ENCODE assay signal across 16 cellular contexts in genomic region chr5:178348356-178349146, GRCh38.
DNase-seq lines count a peak whose midpoint lies in the region; TF ChIP-seq lines count a peak whose summit lies in the region.
"Had no signal": no experiment of that assay in that cellular context is flagged by ENCODE, and none has a peak within 500 bp of the region (broad histone marks: within the 10 kb centered on the region; RNA-seq: fewer than 3 reads in every experiment).

No MANE protein-coding gene starts in this region.

- no peaks in the 10 kb centered on the region for H3K79me2 ChIP-seq in hepatocyte

- intact Hi-C loops in MCF 10A (cut with micrococcal nuclease), result no loop called here
- intact Hi-C loops in breast epithelium (cut with DNase I; ENCODE audit: low total_unique reads), result no loop called here

- H4K91ac ChIP-seq in neuronal stem cell (ENCODE audit: low read depth, low read length, poor library complexity), result no peak overlapping the region

- POLR2A ChIA-PET in MCF 10A (lab: Yijun Ruan, JAX), result interaction anchor here (0.9 kb wide), 1 partner anchor 8 kb away, joined by 3 read pairs; no protein-coding TSS in a partner anchor

- H3K27ac Mint-ChIP-seq in MCF 10A (ENCODE audit: low read depth, unreplicated experiment), result peak overlapping the region; percentile 49

- H3K27ac ChIP-seq in breast epithelium (no peak overlapping the region), hepatocyte (peak overlapping the region; percentile 45), neuronal stem cell (replicated peaks; ENCODE audit: low read length) (no peak overlapping the region)
- H3K27ac ChIP-seq: C4-2B, HL-60, PC-9 had no signal

- no peaks in the 10 kb centered on the region for H3K27me3 Mint-ChIP-seq in MCF 10A (ENCODE audit: insufficient read depth, unreplicated experiment)

- no peak overlapping the region for H3K4ac ChIP-seq in neuronal stem cell (ENCODE audit: low read length)

- H3K9me3 Mint-ChIP-seq in MCF 10A (ENCODE audit: unreplicated experiment), result no peaks in the 10 kb centered on the region

- H3K14ac ChIP-seq in neuronal stem cell (ENCODE audit: low read length), result peak overlapping the region; percentile 86

- H2BK5ac ChIP-seq in neuronal stem cell (ENCODE audit: low read length), result no peak overlapping the region

- H4K20me1 ChIP-seq in hepatocyte (ENCODE audit: insufficient read depth, poor library complexity, severe bottlenecking), result no peaks in the 10 kb centered on the region

- DNase-seq in MCF 10A (ENCODE audit: unreplicated experiment) (no peak), breast epithelium (ENCODE audit: low spot score in 2 of 2) (no peak), hepatocyte (ENCODE audit: low spot score) (no peak), neuronal stem cell (ENCODE audit: low spot score) (no peak), NCI-H2029 treated with DMSO at 0.1 percent for 48 hours (lab: John Stamatoyannopoulos, UW) (no peak), 8988T (no peak), kidney glomerular epithelial cell (lab: John Stamatoyannopoulos, UW) (no peak), RPMI8226 (no peak)
- DNase-seq: COR-L47, KBM-7, NCI-H1092, NCI-H748 treated with DMSO at 0.1 percent for 48 hours, PC-9, Right ventricle myocardium superior had no signal

- H2AK5ac ChIP-seq in neuronal stem cell (ENCODE audit: low read depth, low read length), result peak overlapping the region; percentile 80

- H3K79me1 ChIP-seq in neuronal stem cell (ENCODE audit: low read depth, low read length), result no peaks in the 10 kb centered on the region

- H3K9me3 ChIP-seq in breast epithelium (no peaks in the 10 kb centered on the region), hepatocyte (ENCODE audit: low read depth) (no peaks in the 10 kb centered on the region), neuronal stem cell (replicated peaks in 1 of 2; ENCODE audit: control insufficient read depth in 2 of 2, insufficient read depth in 1 of 2, low read depth in 1 of 2, low read length in 2 of 2) (peaks cover 0 to 4% of the 10 kb centered on the region in 2 donors)

- H3K23ac ChIP-seq in neuronal stem cell (ENCODE audit: low read depth, low read length, poor library complexity), result peak overlapping the region; percentile 10

- no peaks in the 10 kb centered on the region for H3K9me2 ChIP-seq in hepatocyte (replicated peaks; ENCODE audit: insufficient read depth)

- no peak overlapping the region for H3K4me3 ChIP-seq in breast epithelium
- H3K4me3 ChIP-seq in hepatocyte, result no peak overlapping the region
- H3K4me3 ChIP-seq in neuronal stem cell (ENCODE audit: low read length in 2 of 2), result no peak overlapping the region
- H3K4me3 ChIP-seq: PC-9 had no signal

- peak overlapping the region; percentile 84 for H3K18ac ChIP-seq in neuronal stem cell (ENCODE audit: low read length)

- peak overlapping the region; percentile 51 for H3K4me2 ChIP-seq in hepatocyte
- no peak overlapping the region for H3K4me2 ChIP-seq in neuronal stem cell (ENCODE audit: insufficient read depth, low read length, poor library complexity, severe bottlenecking)
- H3K4me2 ChIP-seq: PC-9 had no signal

- TF ChIP-seq CTCF in MCF 10A (IDR thresholded peaks at IDR 0.05; ENCODE audit: unreplicated experiment) (no peak), breast epithelium (IDR thresholded peaks at IDR 0.05) (no peak), hepatocyte (IDR thresholded peaks at IDR 0.05; ENCODE audit: poor library complexity) (no peak)

- H2BK12ac ChIP-seq in neuronal stem cell (ENCODE audit: low read length), result no peak overlapping the region

- H3K4me1 ChIP-seq in breast epithelium, result no peaks in the 10 kb centered on the region
- no peaks in the 10 kb centered on the region for H3K4me1 ChIP-seq in hepatocyte (ENCODE audit: insufficient read depth)
- H3K4me1 ChIP-seq in neuronal stem cell (ENCODE audit: control insufficient read depth in 2 of 2, insufficient read depth in 1 of 2, low read depth in 1 of 2, low read length in 2 of 2), result peaks cover 6 to 30% of the 10 kb centered on the region in 2 donors

- H4K8ac ChIP-seq in neuronal stem cell (ENCODE audit: low read depth, low read length), result no peak overlapping the region

- H3K36me3 ChIP-seq in breast epithelium (no peaks in the 10 kb centered on the region), hepatocyte (replicated peaks; ENCODE audit: insufficient read depth, low read depth) (no peaks in the 10 kb centered on the region), neuronal stem cell (replicated peaks in 1 of 2; ENCODE audit: control insufficient read depth in 2 of 2, insufficient read depth in 2 of 2, low read length in 2 of 2) (no peaks in the 10 kb centered on the region)

- no peaks in the 10 kb centered on the region for H3K36me3 Mint-ChIP-seq in MCF 10A (ENCODE audit: insufficient read depth, unreplicated experiment)

- WGBS in hepatocyte (ENCODE audit: low lambda C conversion rate, missing lambda C conversion rate), result 62% methylated on average over 20 of the region's 20 CpGs
- WGBS in neuronal stem cell (ENCODE audit: extremely low coverage in 2 of 2, insufficient read length in 2 of 2, insufficient replicate concordance in 1 of 2), 2 donors, result no CpG with 5 or more reads among the region's 20 CpGs

- no peak overlapping the region for H2BK120ac ChIP-seq in neuronal stem cell (ENCODE audit: low read depth, low read length)

- H3K27me3 ChIP-seq in breast epithelium (peaks cover 0 to 3% of the 10 kb centered on the region in 2 donors), hepatocyte (no peaks in the 10 kb centered on the region), neuronal stem cell (ENCODE audit: control insufficient read depth in 3 of 3, insufficient read depth in 3 of 3, low read depth in 1 of 3, low read length in 3 of 3) (no peaks in the 10 kb centered on the region)

- peaks cover 15% of the 10 kb centered on the region for H3K4me1 Mint-ChIP-seq in MCF 10A (ENCODE audit: insufficient read depth, unreplicated experiment)

- CTCF ChIA-PET in MCF 10A (lab: Yijun Ruan, JAX), result interaction anchor here (1.1 kb wide), 1 partner anchor 34 kb away, joined by 4 read pairs; no protein-coding TSS in a partner anchor

- no TSS peak for BruUV-seq in MCF 10A (replicated peaks; lab: Mats Ljungman, UMichigan)

- no peak overlapping the region for H3K4me3 Mint-ChIP-seq in MCF 10A (ENCODE audit: unreplicated experiment)

- TF ChIP-seq POLR2A in breast epithelium (IDR thresholded peaks at IDR 0.05), result no peak

- no peak overlapping the region for H3K9ac ChIP-seq in neuronal stem cell (ENCODE audit: low read depth, low read length, poor library complexity)

- H2BK15ac ChIP-seq in neuronal stem cell (ENCODE audit: low read length), result no peak overlapping the region

- H2AFZ ChIP-seq in hepatocyte (no peak overlapping the region), neuronal stem cell (ENCODE audit: low read length) (no peak overlapping the region)
- H2AFZ ChIP-seq: PC-9 had no signal
